In the genomic region with DNA sequence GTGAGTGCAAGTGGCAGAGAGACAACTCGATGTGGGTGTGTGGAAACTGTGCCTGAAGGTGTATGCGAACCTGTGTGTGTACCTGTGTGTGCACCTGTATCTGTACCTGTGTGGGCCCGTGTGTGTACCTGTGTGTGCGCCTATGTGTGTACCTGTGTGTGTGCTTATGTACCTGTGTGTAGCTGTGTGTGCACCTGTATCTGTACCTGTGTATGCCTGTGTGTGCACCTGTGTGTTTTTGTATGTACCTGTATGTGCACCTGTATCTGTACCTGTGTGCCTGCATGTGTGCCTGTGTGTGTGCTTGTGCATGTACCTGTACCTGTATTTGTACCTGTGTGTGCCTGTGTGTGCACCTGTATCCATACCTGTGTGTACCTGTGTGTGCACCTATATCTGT, we compare ENCODE assay signal across 1 cellular context.
TF ChIP-seq lines count a peak whose summit lies in the region.

No MANE protein-coding gene starts in this region.

TF ChIP-seq in HepG2, 621 proteins besides CTCF, POLR2A, EP300 and RAD21 (continued from another document):
- TF ChIP-seq, protein P1, sequence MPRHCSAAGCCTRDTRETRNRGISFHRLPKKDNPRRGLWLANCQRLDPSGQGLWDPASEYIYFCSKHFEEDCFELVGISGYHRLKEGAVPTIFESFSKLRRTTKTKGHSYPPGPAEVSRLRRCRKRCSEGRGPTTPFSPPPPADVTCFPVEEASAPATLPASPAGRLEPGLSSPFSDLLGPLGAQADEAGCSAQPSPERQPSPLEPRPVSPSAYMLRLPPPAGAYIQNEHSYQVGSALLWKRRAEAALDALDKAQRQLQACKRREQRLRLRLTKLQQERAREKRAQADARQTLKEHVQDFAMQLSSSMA (CRISPR knock-in tag; IDR thresholded peaks at IDR 0.05), result no peak
- TF ChIP-seq SRY (CRISPR knock-in tag; IDR thresholded peaks at IDR 0.05), result no peak
- no peak for TF ChIP-seq PAX8 (CRISPR knock-in tag; IDR thresholded peaks at IDR 0.05; ENCODE audit: borderline replicate concordance)
- TF ChIP-seq ZNF816 (CRISPR knock-in tag; IDR thresholded peaks at IDR 0.05; ENCODE audit: borderline replicate concordance), result no peak
- no peak for TF ChIP-seq ZNF331 (CRISPR knock-in tag; IDR thresholded peaks at IDR 0.05)
- TF ChIP-seq ARNT2 (CRISPR knock-in tag; IDR thresholded peaks at IDR 0.05; ENCODE audit: low read depth), result no peak
